Comparison of ENCODE assay signal across 8 cellular contexts in the genomic region with DNA sequence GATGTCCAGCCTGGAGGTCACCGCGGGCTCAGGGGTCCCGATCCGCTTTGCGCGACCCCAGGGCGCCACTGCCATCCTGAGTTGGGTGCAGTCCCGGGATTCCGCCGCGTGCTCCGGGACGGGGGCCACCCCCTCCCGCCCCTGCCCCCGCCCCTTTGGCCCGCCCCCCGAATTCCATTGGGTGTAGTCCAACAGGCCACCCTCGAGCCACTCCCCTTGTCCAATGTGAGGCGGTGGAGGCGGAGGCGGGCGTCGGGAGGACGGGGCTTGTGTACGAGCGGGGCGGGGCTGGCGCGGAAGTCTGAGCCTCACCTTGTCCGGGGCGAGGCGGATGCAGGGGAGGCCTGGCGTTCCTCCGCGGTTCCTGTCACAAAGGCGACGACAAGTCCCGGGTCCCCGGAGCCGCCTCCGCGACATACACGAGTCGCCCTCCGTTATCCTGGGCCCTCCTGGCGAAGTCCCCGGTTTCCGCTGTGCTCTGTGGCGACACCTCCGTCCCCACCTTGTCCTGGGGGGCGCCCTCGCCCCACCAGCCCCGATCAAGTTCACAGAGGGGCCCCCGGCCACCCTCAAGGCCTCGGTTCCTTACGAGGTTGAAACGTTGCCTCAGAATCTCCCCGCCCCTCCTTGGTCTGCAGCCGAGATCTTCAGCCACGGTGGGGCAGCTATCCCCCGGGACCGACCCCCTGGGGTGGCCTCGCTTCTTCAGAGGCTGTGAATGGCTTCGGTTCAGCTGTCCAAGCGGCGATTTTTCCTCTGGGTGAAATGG. TPM values are rescaled to one million over a fixed set of nuclear protein-coding genes. Genes with fewer than 3 reads are reported as not detected.
A peak's percentile ranks its signal among the peaks of the same experiment; 100 is the strongest.
DNase-seq lines count a peak whose midpoint lies in the region; ATAC-seq and TF ChIP-seq lines count a peak whose summit lies in the region.

No MANE protein-coding gene starts in this region.

- CTCF ChIA-PET in SK-N-SH (lab: Yijun Ruan, JAX), result interaction anchor here (1.5 to 7.6 kb wide), 2 partner anchors 15 to 35 kb away, joined by 4 to 47 read pairs; no protein-coding TSS in a partner anchor

- peaks cover 47% of the 10 kb centered on the region for H3F3A ChIP-seq in SK-N-SH (replicated peaks; ENCODE audit: insufficient read depth)

- H3K27ac ChIP-seq in SK-N-SH (ENCODE audit: low read depth in 2 of 2, low read length in 1 of 2) (peak overlapping the region; percentile 83 to 85), suprapubic skin (peak overlapping the region; percentile 96)

- POLR2A ChIA-PET in SK-N-SH (lab: Yijun Ruan, JAX), result no interaction called here

- no peaks in the 10 kb centered on the region for H4K20me1 ChIP-seq in SK-N-SH (ENCODE audit: insufficient read depth)

- peak overlapping the region; percentile 72; the same call in 1 of the 2 replicates for H2AFZ ChIP-seq in SK-N-SH (ENCODE audit: low read depth)

- H3K9me3 ChIP-seq in SK-N-SH (no peaks in the 10 kb centered on the region), suprapubic skin (no peaks in the 10 kb centered on the region)

- H3K79me2 ChIP-seq in SK-N-SH (ENCODE audit: insufficient read depth), result peaks cover 57% of the 10 kb centered on the region

- H3K9me3 Mint-ChIP-seq in activated naive CD4-positive, alpha-beta T cell treated with anti-CD3 and anti-CD28 coated beads, Interleukin-2, amount 50 U/mL, for 72 hours, result no peaks in the 10 kb centered on the region

- ATAC-seq in HG02571 (IDR thresholded peaks at IDR 0.05; ENCODE audit: unreplicated experiment), result peak; percentile 77
- peak; percentile 83 to 84 for ATAC-seq in activated naive CD4-positive, alpha-beta T cell treated with anti-CD3 and anti-CD28 coated beads, Interleukin-2, amount 50 U/mL, for 72 hours

- peak overlapping the region; percentile 99 to 100 for H3K27ac Mint-ChIP-seq in activated naive CD4-positive, alpha-beta T cell treated with anti-CD3 and anti-CD28 coated beads, Interleukin-2, amount 50 U/mL, for 72 hours

- peak overlapping the region; percentile 96 for H3K9ac ChIP-seq in SK-N-SH

- peak overlapping the region; percentile 97 for H3K4me2 ChIP-seq in SK-N-SH

- peak; percentile 98 for DNase-seq in GM03348 (ENCODE audit: low spot score)
- peak; percentile 94 for DNase-seq in NCI-H1092 (lab: John Stamatoyannopoulos, UW)
- DNase-seq in SK-N-SH, result peak; percentile 96
- peak; percentile 95 to 96 for DNase-seq in activated naive CD4-positive, alpha-beta T cell treated with anti-CD3 and anti-CD28 coated beads, Interleukin-2, amount 50 U/mL, for 72 hours (ENCODE audit: low spot score in 2 of 2)
- peak; percentile 98 for DNase-seq in glomerular visceral epithelial cell (ENCODE audit: extremely low spot score)
- peak; percentile 94 for DNase-seq in occipital lobe (lab: John Stamatoyannopoulos, UW)
- DNase-seq in suprapubic skin (ENCODE audit: low spot score in 2 of 2), result peak; percentile 99 to 100

- peaks cover 12 to 44% of the 10 kb centered on the region in 2 donors for H3K36me3 Mint-ChIP-seq in activated naive CD4-positive, alpha-beta T cell treated with anti-CD3 and anti-CD28 coated beads, Interleukin-2, amount 50 U/mL, for 72 hours

- H3K4me1 ChIP-seq in SK-N-SH (ENCODE audit: control insufficient read depth in 1 of 2, insufficient read depth in 2 of 2, low read depth in 1 of 2, low read length in 1 of 2), result peaks cover 7 to 25% of the 10 kb centered on the region in 2 experiments
- H3K4me1 ChIP-seq in suprapubic skin, result peaks cover 80% of the 10 kb centered on the region

- no peaks in the 10 kb centered on the region for H3K9me2 ChIP-seq in SK-N-SH

- H3K27me3 ChIP-seq in SK-N-SH (ENCODE audit: insufficient read depth) (no peaks in the 10 kb centered on the region), suprapubic skin (no peaks in the 10 kb centered on the region)

- 3% methylated on average over 21 of the region's 66 CpGs for WGBS in SK-N-SH (ENCODE audit: low lambda C conversion rate)
- under 1% methylated on average over 32 of the region's 66 CpGs for WGBS in suprapubic skin

- H3K4me3 ChIP-seq in SK-N-SH (ENCODE audit: low read depth in 2 of 2, low read length in 1 of 2) (peak overlapping the region; percentile 63 to 67), suprapubic skin (peak overlapping the region; percentile 60)

- peak; percentile 75 to 91 for TF ChIP-seq POLR2A in suprapubic skin (IDR thresholded peaks at IDR 0.05)

- no peak for TF ChIP-seq EP300 in SK-N-SH (IDR thresholded peaks at IDR 0.05; ENCODE audit: borderline replicate concordance in 1 of 2, low read depth in 1 of 2, low read length in 1 of 2)
- TF ChIP-seq EP300 in suprapubic skin (IDR thresholded peaks at IDR 0.05), result no peak

- TF ChIP-seq RAD21 in SK-N-SH (IDR thresholded peaks at IDR 0.05; ENCODE audit: low read length), result no peak

- H3K36me3 ChIP-seq in SK-N-SH (replicated peaks in 1 of 2; ENCODE audit: control insufficient read depth in 1 of 2, insufficient read depth in 2 of 2, low read length in 1 of 2) (peaks cover 0 to 1% of the 10 kb centered on the region in 2 experiments), suprapubic skin (no peaks in the 10 kb centered on the region)

- TF ChIP-seq CTCF in SK-N-SH (IDR thresholded peaks at IDR 0.05) (peak; percentile 24; the same call in 1 of the 2 replicates), suprapubic skin (IDR thresholded peaks at IDR 0.05) (no peak)

TF ChIP-seq in SK-N-SH, 30 proteins besides CTCF, POLR2A, EP300 and RAD21 (continues in another document):
- TF ChIP-seq FOSL2 (IDR thresholded peaks at IDR 0.05; ENCODE audit: borderline replicate concordance, low read depth) (no peak), JUND (IDR thresholded peaks at IDR 0.05) (no peak), RFX5 (IDR thresholded peaks at IDR 0.05; ENCODE audit: low read length) (no peak), TCF12 (IDR thresholded peaks at IDR 0.05) (no peak; the same call in 1 of the 2 replicates), POLR2AphosphoS5 (IDR thresholded peaks at IDR 0.05; ENCODE audit: low read depth, low read length) (peak; percentile 73), YY1 (IDR thresholded peaks at IDR 0.05; ENCODE audit: low read depth) (no peak), NRF1 (IDR thresholded peaks at IDR 0.05; ENCODE audit: low read depth, low read length) (no peak), MEF2A (IDR thresholded peaks at IDR 0.05; ENCODE audit: borderline replicate concordance, low read depth) (no peak), EZH2phosphoT487 (IDR thresholded peaks at IDR 0.05; ENCODE audit: borderline replicate concordance, low read depth) (no peak), TEAD4 (IDR thresholded peaks at IDR 0.05; ENCODE audit: borderline replicate concordance, insufficient read depth) (no peak), SMC3 (IDR thresholded peaks at IDR 0.05; ENCODE audit: low read depth, low read length) (no peak), RXRA (IDR thresholded peaks at IDR 0.05; ENCODE audit: borderline replicate concordance, low read depth) (no peak), NFIC (IDR thresholded peaks at IDR 0.05; ENCODE audit: borderline replicate concordance) (no peak), ELF1 (IDR thresholded peaks at IDR 0.05) (peak; percentile 11; the same call in 1 of the 2 replicates), GABPA (IDR thresholded peaks at IDR 0.05; ENCODE audit: low read depth) (no peak; the same call in 1 of the 2 replicates), FOXM1 (IDR thresholded peaks at IDR 0.05; ENCODE audit: low read depth) (no peak), TAF1 (IDR thresholded peaks at IDR 0.05; ENCODE audit: borderline replicate concordance, low read depth, low read length) (peak; percentile 45; the same call in 1 of the 2 replicates), MAX (IDR thresholded peaks at IDR 0.05; ENCODE audit: low read depth) (peak; percentile 71), SIN3A (IDR thresholded peaks at IDR 0.05; ENCODE audit: borderline replicate concordance, low read depth, low read length) (peak; percentile 34; the same call in 1 of the 2 replicates), RCOR1 (IDR thresholded peaks at IDR 0.05; ENCODE audit: low read length) (no peak)
- TF ChIP-seq, protein P1, sequence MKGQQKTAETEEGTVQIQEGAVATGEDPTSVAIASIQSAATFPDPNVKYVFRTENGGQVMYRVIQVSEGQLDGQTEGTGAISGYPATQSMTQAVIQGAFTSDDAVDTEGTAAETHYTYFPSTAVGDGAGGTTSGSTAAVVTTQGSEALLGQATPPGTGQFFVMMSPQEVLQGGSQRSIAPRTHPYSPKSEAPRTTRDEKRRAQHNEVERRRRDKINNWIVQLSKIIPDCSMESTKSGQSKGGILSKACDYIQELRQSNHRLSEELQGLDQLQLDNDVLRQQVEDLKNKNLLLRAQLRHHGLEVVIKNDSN (IDR thresholded peaks at IDR 0.05; ENCODE audit: borderline replicate concordance, low read depth), result no peak
- TF ChIP-seq, protein P2, sequence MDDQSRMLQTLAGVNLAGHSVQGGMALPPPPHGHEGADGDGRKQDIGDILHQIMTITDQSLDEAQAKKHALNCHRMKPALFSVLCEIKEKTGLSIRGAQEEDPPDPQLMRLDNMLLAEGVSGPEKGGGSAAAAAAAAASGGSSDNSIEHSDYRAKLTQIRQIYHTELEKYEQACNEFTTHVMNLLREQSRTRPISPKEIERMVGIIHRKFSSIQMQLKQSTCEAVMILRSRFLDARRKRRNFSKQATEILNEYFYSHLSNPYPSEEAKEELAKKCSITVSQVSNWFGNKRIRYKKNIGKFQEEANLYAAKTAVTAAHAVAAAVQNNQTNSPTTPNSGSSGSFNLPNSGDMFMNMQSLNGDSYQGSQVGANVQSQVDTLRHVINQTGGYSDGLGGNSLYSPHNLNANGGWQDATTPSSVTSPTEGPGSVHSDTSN (IDR thresholded peaks at IDR 0.05), result no peak

RNA-seq across cellular contexts. Expression of gene LDLR, which starts 1.2 kb away (rescaled TPM):
- 20.7 and 25.1 TPM in 2 replicates for polyA plus RNA-seq in SK-N-SH (2012; rRNA removed)
- polyA plus RNA-seq in SK-N-SH (2012; cell fraction: cytosol; rRNA removed), result 12.1 and 14.9 TPM in 2 replicates
- 26.4 and 31.2 TPM in 2 replicates for polyA plus RNA-seq in SK-N-SH (2012; cell fraction: nucleus; rRNA removed)
- total RNA-seq in activated naive CD4-positive, alpha-beta T cell treated with anti-CD3 and anti-CD28 coated beads, Interleukin-2, amount 50 U/mL, for 72 hours, result 10 to 100 TPM; 53.0 to 66.6 TPM
- total RNA-seq in occipital lobe (19.5 TPM), suprapubic skin (100 to 1,000 TPM in 2 of 4 donors, 10 to 100 TPM in 2; 48.1 to 174 (median 119) TPM)

Comparison
In these comparisons a context has a peak if more than half of its experiments do, and no peak if none do; other contexts are left out.
1. Peak in every context shown above with its lines: DNase-seq, ATAC-seq, H3K4me3 ChIP-seq and H3K27ac ChIP-seq.